Comparison of ENCODE assay signal across 8 cellular contexts in genomic region chr3:75434276-75434936, GRCh38.
DNase-seq lines count a peak whose midpoint lies in the region; FAIRE-seq and TF ChIP-seq lines count a peak whose summit lies in the region.
"Not testable (repeated sequence)": the region's sequence is repeated elsewhere in the genome, so short reads cannot be mapped to it uniquely, and the experiment has no call there.

No MANE protein-coding gene starts in this region.

- not testable (repeated sequence) for H4K20me1 ChIP-seq in Karpas-422 (ENCODE audit: insufficient read depth, low read depth, low read length); SK-N-SH (ENCODE audit: insufficient read depth)

- POLR2A ChIA-PET in SK-N-SH (lab: Yijun Ruan, JAX) = interaction anchor here (0.9 kb wide), 1 partner anchor 19 kb away, joined by 3 read pairs; no protein-coding TSS in a partner anchor

- H3K9ac ChIP-seq in Karpas-422 (ENCODE audit: low read length) (peak overlapping the region; percentile 72), SK-N-SH (peak overlapping the region; percentile 81), endocrine pancreas (ENCODE audit: control insufficient read depth, insufficient read depth, low read length) (peak overlapping the region; percentile 41), kidney (ENCODE audit: low read length in 2 of 2) (peak overlapping the region; percentile 60 to 65)

- WGBS in SK-N-SH (ENCODE audit: low lambda C conversion rate) = under 1% methylated on average over 14 of the region's 35 CpGs
- 2% methylated on average over 35 of the region's 35 CpGs for WGBS in prostate gland
- 2 to 40% methylated on average over 2 to 31 of the region's 35 CpGs for WGBS in transverse colon (ENCODE audit: low coverage in 1 of 2), 2 donors

- H3K9me2 ChIP-seq in Karpas-422 (replicated peaks; ENCODE audit: insufficient read depth, low read length); SK-N-SH: not testable (repeated sequence)

- CTCF ChIA-PET in SK-N-SH (lab: Yijun Ruan, JAX) = not testable (repeated sequence)

- not testable (repeated sequence) for H3K27ac ChIP-seq in Karpas-422 (ENCODE audit: low read length)
- H3K27ac ChIP-seq in SK-N-SH (ENCODE audit: low read depth in 2 of 2, low read length in 1 of 2) (peak overlapping the region; percentile 16 to 83; a peak in 3 of 4 replicates), kidney (ENCODE audit: low read depth in 2 of 2, low read length in 2 of 2) (peak overlapping the region; percentile 43 to 47), prostate gland (peak overlapping the region; percentile 88 to 89), transverse colon (peak overlapping the region; percentile 88 to 97 (median 92))

- TF ChIP-seq RAD21 in SK-N-SH (IDR thresholded peaks at IDR 0.05; ENCODE audit: low read length) = not testable (repeated sequence)

- H3K4me2 ChIP-seq in Karpas-422 (ENCODE audit: low read depth, low read length, poor library complexity, severe bottlenecking) (peak overlapping the region; percentile 78), SK-N-SH (peak overlapping the region; percentile 79)

- intact Hi-C loops in kidney (cut with DNase I); prostate gland (cut with DNase I); transverse colon (cut with DNase I; ENCODE audit: low total_unique reads): not testable (repeated sequence)

- H3K4me1 ChIP-seq in Karpas-422 (ENCODE audit: low read length); SK-N-SH (ENCODE audit: control insufficient read depth in 1 of 2, insufficient read depth in 2 of 2, low read depth in 1 of 2, low read length in 1 of 2); endocrine pancreas (ENCODE audit: control insufficient read depth, insufficient read depth, low read length); kidney (ENCODE audit: control insufficient read depth in 1 of 2, insufficient read depth in 1 of 2, low read depth in 1 of 2, low read length in 2 of 2); prostate gland (replicated peaks): not testable (repeated sequence)
- peaks cover 0 to 20% (median 16%) of the 10 kb centered on the region in 4 donors for H3K4me1 ChIP-seq in transverse colon

- TF ChIP-seq EP300 in SK-N-SH (IDR thresholded peaks at IDR 0.05; ENCODE audit: borderline replicate concordance in 1 of 2, low read depth in 1 of 2, low read length in 1 of 2); transverse colon (IDR thresholded peaks at IDR 0.05; ENCODE audit: low read depth): not testable (repeated sequence)

- H2AFZ ChIP-seq in Karpas-422 (ENCODE audit: low read length) = 0 out of 2 replicates have a peak overlapping the region, but pooled peaks have one; percentile 62
- 0 out of 2 replicates have a peak overlapping the region, but pooled peaks have one; percentile 52 for H2AFZ ChIP-seq in SK-N-SH (ENCODE audit: low read depth)

- not testable (repeated sequence) for TF ChIP-seq CTCF in SK-N-SH (IDR thresholded peaks at IDR 0.05); kidney (IDR thresholded peaks at IDR 0.05; ENCODE audit: borderline replicate concordance, extremely low read depth, insufficient read depth); prostate gland (IDR thresholded peaks at IDR 0.05)
- peak in 1 of 5 experiments; percentile 9 for TF ChIP-seq CTCF in transverse colon (IDR thresholded peaks at IDR 0.05)

- H3K79me2 ChIP-seq in Karpas-422 (ENCODE audit: low read length) (peaks cover 14% of the 10 kb centered on the region), SK-N-SH (ENCODE audit: insufficient read depth) (peaks cover 11% of the 10 kb centered on the region; the same call in 1 of the 2 replicates)

- H3F3A ChIP-seq in SK-N-SH (replicated peaks; ENCODE audit: insufficient read depth) = peaks cover 14% of the 10 kb centered on the region

- H3K36me3 ChIP-seq in Karpas-422 (ENCODE audit: insufficient read depth, low read length); SK-N-SH (replicated peaks in 1 of 2; ENCODE audit: control insufficient read depth in 1 of 2, insufficient read depth in 2 of 2, low read length in 1 of 2); endocrine pancreas (ENCODE audit: control insufficient read depth, insufficient read depth, low read length); kidney (ENCODE audit: control insufficient read depth in 1 of 2, insufficient read depth in 2 of 2, low read length in 2 of 2); prostate gland; transverse colon: not testable (repeated sequence)

- TF ChIP-seq POLR2A in prostate gland (IDR thresholded peaks at IDR 0.05); transverse colon (IDR thresholded peaks at IDR 0.05): not testable (repeated sequence)

- DNase-seq in EL (peak; percentile 82), Karpas-422 (peak; percentile 75), SK-N-SH (peak; percentile 46)
- peak; percentile 29 for DNase-seq in activated naive CD4-positive, alpha-beta T cell treated with Interleukin-2 at 50 U/mL for 16 hours
- DNase-seq in kidney; prostate gland (ENCODE audit: low spot score); transverse colon: not testable (repeated sequence)

- H3K9me3 ChIP-seq in Karpas-422 (ENCODE audit: low read length); SK-N-SH; endocrine pancreas (ENCODE audit: control insufficient read depth, low read length); kidney (ENCODE audit: control insufficient read depth in 1 of 2, low read length in 2 of 2); prostate gland; transverse colon: not testable (repeated sequence)

- not testable (repeated sequence) for H3K27me3 ChIP-seq in Karpas-422 (ENCODE audit: low read length); SK-N-SH (ENCODE audit: insufficient read depth); endocrine pancreas (ENCODE audit: control insufficient read depth, insufficient read depth, low read length); prostate gland (replicated peaks; ENCODE audit: insufficient read depth); transverse colon

- H3K4me3 ChIP-seq in Karpas-422 (ENCODE audit: low read length) = peak overlapping the region; percentile 65
- peak overlapping the region; percentile 61 to 68 for H3K4me3 ChIP-seq in SK-N-SH (ENCODE audit: low read depth in 2 of 2, low read length in 1 of 2)
- not testable (repeated sequence) for H3K4me3 ChIP-seq in endocrine pancreas (ENCODE audit: control insufficient read depth, insufficient read depth, low read length)
- peak overlapping the region; percentile 56 to 60 for H3K4me3 ChIP-seq in kidney (ENCODE audit: low read length in 2 of 2)
- H3K4me3 ChIP-seq in prostate gland = peak overlapping the region; percentile 79
- H3K4me3 ChIP-seq in transverse colon = peak overlapping the region; percentile 73 to 98 (median 90)

- in situ Hi-C loops in transverse colon (cut with MboI; ENCODE audit: low pct_ligation_motif_present in 1 of 4, low pct_unique_long_range_greater_than_20kb in 1 of 4, low sequenced_read_pairs in 3 of 4) = not testable (repeated sequence)

- not testable (repeated sequence) for FAIRE-seq in kidney (lab: Jason Lieb, UNC)

TF ChIP-seq in SK-N-SH, 30 proteins besides CTCF, POLR2A, EP300 and RAD21:
- TF ChIP-seq MAX (IDR thresholded peaks at IDR 0.05; ENCODE audit: low read depth) (0 out of 2 replicates have a peak, but pooled peaks have one; percentile 47), MXI1 (IDR thresholded peaks at IDR 0.05; ENCODE audit: low read depth, low read length) (peak; percentile 66)
